In genomic region chr4:48388504-48389154, GRCh38 we compare ENCODE assay signal across 1 cellular context.
TF ChIP-seq lines count a peak whose summit lies in the region.

No MANE protein-coding gene starts in this region.

TF ChIP-seq in GM12878, 131 proteins besides CTCF, POLR2A, EP300 and RAD21:
- TF ChIP-seq CEBPZ (IDR thresholded peaks at IDR 0.05; ENCODE audit: low read depth, low read length) (no peak), PAX5 (IDR thresholded peaks at IDR 0.05; ENCODE audit: borderline replicate concordance, low read depth, low read length) (no peak), ZNF622 (IDR thresholded peaks at IDR 0.05) (no peak), STAT3 (IDR thresholded peaks at IDR 0.05; ENCODE audit: low read depth, low read length) (no peak), NR2F1 (conservative IDR thresholded peaks at IDR 0.05) (no peak), ZNF592 (IDR thresholded peaks at IDR 0.05) (no peak), ZBTB33 (IDR thresholded peaks at IDR 0.05) (no peak), ZBED1 (IDR thresholded peaks at IDR 0.05; ENCODE audit: borderline replicate concordance) (no peak), ZNF274 (IDR thresholded peaks at IDR 0.05; ENCODE audit: insufficient read depth, insufficient read length) (no peak), CBFB (IDR thresholded peaks at IDR 0.05; ENCODE audit: low read depth) (no peak)
